Comparison of ENCODE assay signal across 23 cellular contexts in genomic region chr2:176427549-176427948, GRCh38.
"Had no signal": no experiment of that assay in that cellular context is flagged by ENCODE, and none has a peak within 500 bp of the region (broad histone marks: within the 10 kb centered on the region; RNA-seq: fewer than 3 reads in every experiment).

No MANE protein-coding gene starts in this region.

- ATAC-seq: HepG2, Panc1, PC-3, T-cell had no signal

- H3K36me3 Mint-ChIP-seq: T-cell had no signal

- DNase-seq: IMR-90; Kasumi-1; KG1; MG63; NCI-H1092; NCI-H1105 treated with DMSO at 0.1 percent for 48 hours; NCI-H1436; NCI-H187; NCI-H2081; NCI-H2107; NCI-H2227 treated with DMSO at 0.1 percent for 48 hours; NCI-H526; NK-92 treated with Interleukin-12 subunit alpha and Interleukin-12 subunit beta, amount 100 ng/mL, for 24 hours; PC-3; SIG-M5; SW 1271; T-cell had no signal

- H3K9me3 Mint-ChIP-seq: T-cell; T-helper 1 cell treated with Interleukin-12 subunit alpha and Interleukin-12 subunit beta and Interleukin-4 antibody, amounts not matched to agents 30 μg/mL and 1 μg/mL, for 36 hours had no signal

- H3K4me3 ChIP-seq: MG63, SJSA1, SK-N-MC had no signal

- H3K27ac Mint-ChIP-seq: T-cell; T-helper 1 cell treated with Interleukin-12 subunit alpha and Interleukin-12 subunit beta and Interleukin-4 antibody, amounts not matched to agents 30 μg/mL and 1 μg/mL, for 36 hours had no signal

- H3K4me3 Mint-ChIP-seq: T-cell; T-helper 1 cell treated with Interleukin-12 subunit alpha and Interleukin-12 subunit beta and Interleukin-4 antibody, amounts not matched to agents 30 μg/mL and 1 μg/mL, for 36 hours had no signal

- H3K27ac ChIP-seq: RWPE1, SJSA1, SK-N-MC had no signal

- H3K36me3 ChIP-seq: MG63, SJSA1 had no signal

- H3K27me3 ChIP-seq: MG63, SJSA1 had no signal

- H3K4me1 Mint-ChIP-seq: T-cell had no signal
